24 cellular contexts compared by ENCODE assay signal in genomic region chr16:81461243-81461642, GRCh38. TPM values are rescaled to one million over a fixed set of nuclear protein-coding genes. Genes with fewer than 3 reads are reported as not detected.
DNase-seq lines count a peak whose midpoint lies in the region; ATAC-seq lines count a peak whose summit lies in the region.
"Had no signal": no experiment of that assay in that cellular context is flagged by ENCODE, and none has a peak within 500 bp of the region (broad histone marks: within the 10 kb centered on the region; RNA-seq: fewer than 3 reads in every experiment).

No MANE protein-coding gene starts in this region.

- no peak overlapping the region for H3K27ac ChIP-seq in CD4-positive, CD25-positive, alpha-beta regulatory T cell (ENCODE audit: insufficient read depth, low read length, poor library complexity, severe bottlenecking)
- H3K27ac ChIP-seq: C4-2B, GM23248, RWPE1, SK-N-MC had no signal

- H3K36me3 Mint-ChIP-seq in CD4-positive, CD25-positive, alpha-beta regulatory T cell: peaks cover 31% of the 10 kb centered on the region
- H3K36me3 Mint-ChIP-seq in T-helper 17 cell (ENCODE audit: low read depth) (peaks cover 4% of the 10 kb centered on the region), immature natural killer cell (peaks cover 9 to 18% (median 16%) of the 10 kb centered on the region in 3 donors)

- no peaks in the 10 kb centered on the region for H3K27me3 Mint-ChIP-seq in CD4-positive, CD25-positive, alpha-beta regulatory T cell
- H3K27me3 Mint-ChIP-seq in T-helper 17 cell (no peaks in the 10 kb centered on the region), immature natural killer cell (ENCODE audit: low read depth in 3 of 3) (peaks cover 10 to 44% (median 27%) of the 10 kb centered on the region in 3 donors)

- no peak for ATAC-seq in CD4-positive, CD25-positive, alpha-beta regulatory T cell (ENCODE audit: low read depth in 2 of 2)
- no peak for ATAC-seq in T-helper 17 cell
- no peak for ATAC-seq in HG03439 (IDR thresholded peaks at IDR 0.05; ENCODE audit: unreplicated experiment)
- no peak for ATAC-seq in left lobe of liver
- ATAC-seq: GM12878, HCT116 had no signal

- peak overlapping the region in 2 of 3 donors; percentile 67 to 68 for H3K27ac Mint-ChIP-seq in CD4-positive, CD25-positive, alpha-beta regulatory T cell
- peak overlapping the region; percentile 19 for H3K27ac Mint-ChIP-seq in T-helper 17 cell
- H3K27ac Mint-ChIP-seq in immature natural killer cell: peak overlapping the region; percentile 26 to 88 (median 67)

- no peaks in the 10 kb centered on the region for H3K9me3 Mint-ChIP-seq in CD4-positive, CD25-positive, alpha-beta regulatory T cell
- H3K9me3 Mint-ChIP-seq in immature natural killer cell: no peaks in the 10 kb centered on the region

- peaks cover 18% of the 10 kb centered on the region for H3K36me3 ChIP-seq in CD4-positive, CD25-positive, alpha-beta regulatory T cell (ENCODE audit: control insufficient read depth, insufficient read depth, low read length)

- peaks cover 7 to 78% (median 44%) of the 10 kb centered on the region in 4 donors for H3K4me1 Mint-ChIP-seq in CD4-positive, CD25-positive, alpha-beta regulatory T cell
- H3K4me1 Mint-ChIP-seq in T-helper 17 cell: peaks cover 44% of the 10 kb centered on the region
- peaks cover 83 to 86% of the 10 kb centered on the region in 2 donors for H3K4me1 Mint-ChIP-seq in immature natural killer cell

- H3K4me3 Mint-ChIP-seq in CD4-positive, CD25-positive, alpha-beta regulatory T cell: no peak overlapping the region
- H3K4me3 Mint-ChIP-seq in T-helper 17 cell (no peak overlapping the region), immature natural killer cell (no peak overlapping the region)

- DNase-seq in CD4-positive, CD25-positive, alpha-beta regulatory T cell: no peak
- DNase-seq in T-helper 17 cell: no peak
- DNase-seq in immature natural killer cell: no peak
- DNase-seq in NCI-H2029 (lab: John Stamatoyannopoulos, UW): no peak
- DNase-seq in left lobe of liver (ENCODE audit: low spot score): no peak
- no peak for DNase-seq in HCEC 1CT
- DNase-seq: ACHN; DND-41; GM23248; NCI-H1092; NCI-H1436 treated with DMSO at 0.1 percent for 48 hours; NCI-H2029 treated with DMSO at 0.1 percent for 48 hours; NCI-H226; NCI-H510A treated with DMSO at 0.1 percent for 48 hours; NCI-H774; NK-92 treated with Interleukin-12 subunit alpha and Interleukin-12 subunit beta, amount 100 ng/mL, for 24 hours; SHP77 treated with DMSO at 0.1 percent for 48 hours; SW 1271 had no signal

- no peaks in the 10 kb centered on the region for H3K9me3 ChIP-seq in CD4-positive, CD25-positive, alpha-beta regulatory T cell (ENCODE audit: control insufficient read depth in 2 of 2, low read length in 2 of 2)
- no peaks in the 10 kb centered on the region for H3K9me3 ChIP-seq in T-helper 17 cell (ENCODE audit: control insufficient read depth, low read length, poor library complexity, severe bottlenecking)

- no peaks in the 10 kb centered on the region for H3K27me3 ChIP-seq in CD4-positive, CD25-positive, alpha-beta regulatory T cell (ENCODE audit: control insufficient read depth, insufficient read depth, low read length)

- no peaks in the 10 kb centered on the region for H3K4me1 ChIP-seq in CD4-positive, CD25-positive, alpha-beta regulatory T cell (ENCODE audit: control insufficient read depth, insufficient read depth, low read length, poor library complexity, severe bottlenecking)

- no peak overlapping the region for H3K4me3 ChIP-seq in CD4-positive, CD25-positive, alpha-beta regulatory T cell (ENCODE audit: low read depth, low read length)
- H3K4me3 ChIP-seq: GM12878, GM23248, SK-N-MC had no signal

RNA-seq across cellular contexts. Expression of gene CMIP, which starts 16.6 kb away (rescaled TPM):
- 49.7 TPM for total RNA-seq in CD4-positive, CD25-positive, alpha-beta regulatory T cell
- under 1 TPM; 0.21 to 0.96 (median 0.76) TPM for polyA plus RNA-seq in CD4-positive, CD25-positive, alpha-beta regulatory T cell
- total RNA-seq in T-helper 17 cell (10 to 100 TPM; 42.7 to 94.5 TPM), left lobe of liver (15.4 TPM)
- polyA plus RNA-seq in immature natural killer cell: 1 to 10 TPM in 1 of 3 donors, under 1 TPM in 1, not detected in 1; 0.53 to 1.7 TPM
